In the genomic region with DNA sequence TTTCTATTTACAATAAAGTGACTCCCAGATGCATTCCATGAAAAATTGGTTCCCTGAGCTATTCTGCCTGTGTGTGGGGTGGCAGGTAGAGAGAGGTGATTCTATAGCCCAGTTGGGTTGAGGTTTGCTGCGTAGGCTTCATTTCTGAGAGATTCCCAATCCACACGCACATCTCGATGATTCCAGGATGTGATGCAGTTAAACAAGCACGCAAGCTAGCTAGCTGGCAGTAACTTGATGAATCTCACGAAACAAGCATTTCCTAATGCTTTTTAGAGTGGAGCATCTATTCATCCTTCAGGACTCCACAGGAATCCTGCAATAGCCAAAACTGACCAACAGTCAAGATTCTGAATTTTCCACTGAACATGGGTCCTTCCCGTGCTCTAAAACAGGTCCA, we compare ENCODE assay signal across 19 cellular contexts. TPM values are rescaled to one million over a fixed set of nuclear protein-coding genes. Genes with fewer than 3 reads are reported as not detected.
DNase-seq lines count a peak whose midpoint lies in the region; TF ChIP-seq lines count a peak whose summit lies in the region.
"Had no signal": no experiment of that assay in that cellular context is flagged by ENCODE, and none has a peak within 500 bp of the region (broad histone marks: within the 10 kb centered on the region; RNA-seq: fewer than 3 reads in every experiment).

No MANE protein-coding gene starts in this region.

- DNase-seq in GM03348 (ENCODE audit: low spot score) (peak; percentile 42), M059J (ENCODE audit: low read depth) (peak; percentile 7), fibroblast of pulmonary artery (ENCODE audit: low read depth) (peak; percentile 5), NCI-H2171 treated with DMSO at 0.1 percent for 48 hours (lab: John Stamatoyannopoulos, UW) (no peak), amniotic stem cell (lab: John Stamatoyannopoulos, UW) (no peak), C1 segment of cervical spinal cord (lab: John Stamatoyannopoulos, UW) (no peak)
- no peak for DNase-seq in activated CD4-positive, alpha-beta T cell treated with anti-CD3 and anti-CD28 coated beads, Interleukin-2, amount 50 U/mL, for 4 hours
- DNase-seq: GF-D8, GM23248, KG1, NCI-H1105, NCI-H146, NCI-H2029, NCI-H345, NCI-H524, NCI-H82 had no signal

- TF ChIP-seq CTCF in fibroblast of pulmonary artery (IDR thresholded peaks at IDR 0.05; ENCODE audit: low read length, missing control alignments), result no peak

- H3K4me3 ChIP-seq in fibroblast of pulmonary artery (replicated peaks; ENCODE audit: low read depth, low read length), result no peak overlapping the region
- H3K4me3 ChIP-seq: GM12878, GM23248, HAP-1 had no signal

RNA-seq across cellular contexts. Expression of a gene that starts 43.8 kb away (rescaled TPM):
- not detected in 2 replicates for total RNA-seq in M059J (2014; rRNA removed; shearing (Covaris generic))
- total RNA-seq: Daoy, GM12878, GM23248 had no signal

Comparison
In these comparisons a context has a peak if more than half of its experiments do, and no peak if none do; other contexts are left out.
1. DNase-seq: peak in GM03348 (single experiment), M059J (single experiment) and fibroblast of pulmonary artery (single experiment); none in NCI-H2171 treated with DMSO at 0.1 percent for 48 hours (single experiment), activated CD4-positive, alpha-beta T cell treated with anti-CD3 and anti-CD28 coated beads, Interleukin-2, amount 50 U/mL, for 4 hours (0 of 2), amniotic stem cell (single experiment) and C1 segment of cervical spinal cord (0 of 14).